1 cellular context compared by ENCODE assay signal in genomic region chr11:78742430-78742829, GRCh38.
TF ChIP-seq lines count a peak whose summit lies in the region.

No MANE protein-coding gene starts in this region.

TF ChIP-seq in IMR-90, 13 proteins besides CTCF, POLR2A, EP300 and RAD21 (continued from another document):
- TF ChIP-seq USF2 (IDR thresholded peaks at IDR 0.05; ENCODE audit: low read depth, low read length), result no peak
- TF ChIP-seq SMC3 (IDR thresholded peaks at IDR 0.05; ENCODE audit: low read depth, low read length), result no peak
- no peak for TF ChIP-seq BHLHE40 (IDR thresholded peaks at IDR 0.05; ENCODE audit: low read depth, low read length)
- TF ChIP-seq MAZ (IDR thresholded peaks at IDR 0.05; ENCODE audit: borderline replicate concordance, low read depth, low read length), result no peak
